1 cellular context compared by ENCODE assay signal in genomic region chr19:14473915-14474578, GRCh38.
TF ChIP-seq lines count a peak whose summit lies in the region.

No MANE protein-coding gene starts in this region.

TF ChIP-seq in IMR-90, 13 proteins besides CTCF, POLR2A, EP300 and RAD21:
- TF ChIP-seq BHLHE40 (IDR thresholded peaks at IDR 0.05; ENCODE audit: low read depth, low read length), result no peak
- no peak for TF ChIP-seq MXI1 (IDR thresholded peaks at IDR 0.05; ENCODE audit: borderline replicate concordance, low read depth, low read length)
- no peak for TF ChIP-seq FOS (IDR thresholded peaks at IDR 0.05; ENCODE audit: low read depth, low read length)
- TF ChIP-seq SMC3 (IDR thresholded peaks at IDR 0.05; ENCODE audit: low read depth, low read length), result no peak
- TF ChIP-seq NFE2L2 (IDR thresholded peaks at IDR 0.05; ENCODE audit: low read depth, low read length), result no peak
- TF ChIP-seq, protein P1, sequence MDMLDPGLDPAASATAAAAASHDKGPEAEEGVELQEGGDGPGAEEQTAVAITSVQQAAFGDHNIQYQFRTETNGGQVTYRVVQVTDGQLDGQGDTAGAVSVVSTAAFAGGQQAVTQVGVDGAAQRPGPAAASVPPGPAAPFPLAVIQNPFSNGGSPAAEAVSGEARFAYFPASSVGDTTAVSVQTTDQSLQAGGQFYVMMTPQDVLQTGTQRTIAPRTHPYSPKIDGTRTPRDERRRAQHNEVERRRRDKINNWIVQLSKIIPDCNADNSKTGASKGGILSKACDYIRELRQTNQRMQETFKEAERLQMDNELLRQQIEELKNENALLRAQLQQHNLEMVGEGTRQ (IDR thresholded peaks at IDR 0.05; ENCODE audit: low read depth, low read length), result no peak
- TF ChIP-seq RCOR1 (IDR thresholded peaks at IDR 0.05; ENCODE audit: insufficient replicate concordance, low read length), result no peak
- no peak for TF ChIP-seq MAZ (IDR thresholded peaks at IDR 0.05; ENCODE audit: borderline replicate concordance, low read depth, low read length)
- no peak for TF ChIP-seq ELK1 (IDR thresholded peaks at IDR 0.05; ENCODE audit: borderline replicate concordance, low read depth, low read length)
- TF ChIP-seq RFX5 (IDR thresholded peaks at IDR 0.05; ENCODE audit: low read depth, low read length), result no peak
- TF ChIP-seq CHD1 (IDR thresholded peaks at IDR 0.05; ENCODE audit: low read depth, low read length), result no peak
